Comparison of ENCODE assay signal across 23 cellular contexts in the genomic region with DNA sequence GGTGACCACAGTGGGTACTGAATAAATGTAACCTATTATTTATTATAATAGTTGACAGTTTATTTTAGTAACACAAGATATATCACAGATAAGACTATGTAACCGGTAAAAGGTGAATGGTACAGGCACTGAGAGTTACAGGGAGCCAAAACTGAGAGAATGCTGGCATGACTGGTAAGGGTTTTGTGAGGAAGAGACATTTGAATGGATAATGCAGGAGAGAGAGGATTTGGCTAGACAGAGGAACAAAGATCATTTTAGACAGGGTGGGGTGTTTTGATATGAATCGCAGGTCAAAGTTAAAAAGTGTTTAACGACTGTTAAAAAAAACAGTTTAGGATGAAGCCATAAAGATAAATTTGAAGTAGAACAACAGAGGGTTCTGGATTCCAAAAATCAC.
DNase-seq lines count a peak whose midpoint lies in the region; ATAC-seq and TF ChIP-seq lines count a peak whose summit lies in the region.
"Had no signal": no experiment of that assay in that cellular context is flagged by ENCODE, and none has a peak within 500 bp of the region (broad histone marks: within the 10 kb centered on the region; RNA-seq: fewer than 3 reads in every experiment).

No MANE protein-coding gene starts in this region.

- no peaks in the 10 kb centered on the region for H3K9me2 ChIP-seq in PC-3 (replicated peaks; ENCODE audit: low read length)

- H3K27me3 Mint-ChIP-seq in Caco-2 (ENCODE audit: insufficient read depth, unreplicated experiment) = no peaks in the 10 kb centered on the region
- H3K27me3 Mint-ChIP-seq in neural progenitor cell (ENCODE audit: insufficient read depth, low read depth) = no peaks in the 10 kb centered on the region
- H3K27me3 Mint-ChIP-seq: B cell; CD4-positive, alpha-beta T cell had no signal

- H3K4me1 ChIP-seq in right atrium auricular region = peaks cover 0 to 22% of the 10 kb centered on the region in 2 donors
- peaks cover 23% of the 10 kb centered on the region for H3K4me1 ChIP-seq in Caco-2
- H3K4me1 ChIP-seq in neural progenitor cell = peaks cover 8% of the 10 kb centered on the region
- H3K4me1 ChIP-seq in PC-3 (ENCODE audit: insufficient read depth, low read length) = no peaks in the 10 kb centered on the region

- H3K79me2 ChIP-seq in neural progenitor cell (ENCODE audit: low read depth) (no peaks in the 10 kb centered on the region), PC-3 (ENCODE audit: low read length) (no peaks in the 10 kb centered on the region)

- H3K9ac ChIP-seq in neural progenitor cell (no peak overlapping the region), PC-3 (ENCODE audit: low read length) (no peak overlapping the region)
- H3K9ac ChIP-seq: BLaER1 treated with 17β-estradiol and CSF1 and Interleukin-3, amounts not matched to agents 10 nM and 100 nM had no signal

- no peaks in the 10 kb centered on the region for H3K9me3 Mint-ChIP-seq in Caco-2 (ENCODE audit: unreplicated experiment)
- H3K9me3 Mint-ChIP-seq in neural progenitor cell = no peaks in the 10 kb centered on the region
- H3K9me3 Mint-ChIP-seq: CD4-positive, alpha-beta T cell; CD8-positive, alpha-beta T cell had no signal

- no peaks in the 10 kb centered on the region for H3F3A ChIP-seq in neural progenitor cell (ENCODE audit: low read depth)
- H3F3A ChIP-seq in PC-3 (ENCODE audit: low read length, unreplicated experiment) = no peaks in the 10 kb centered on the region

- H3K36me3 Mint-ChIP-seq in Caco-2 (ENCODE audit: insufficient read depth, unreplicated experiment) (no peaks in the 10 kb centered on the region), neural progenitor cell (no peaks in the 10 kb centered on the region)

- H3K4me2 ChIP-seq in neural progenitor cell (no peak overlapping the region), PC-3 (ENCODE audit: low read length) (no peak overlapping the region)
- H3K4me2 ChIP-seq: A549; BLaER1 treated with 17β-estradiol and CSF1 and Interleukin-3, amounts not matched to agents 10 nM and 100 nM had no signal

- H3K4me1 Mint-ChIP-seq in Caco-2 (ENCODE audit: low read depth, unreplicated experiment) = peaks cover 14% of the 10 kb centered on the region
- H3K4me1 Mint-ChIP-seq in neural progenitor cell = no peaks in the 10 kb centered on the region

- H3K27me3 ChIP-seq in right atrium auricular region (no peaks in the 10 kb centered on the region), Caco-2 (replicated peaks; ENCODE audit: control insufficient read depth, insufficient read depth, low read length) (no peaks in the 10 kb centered on the region), neural progenitor cell (no peaks in the 10 kb centered on the region), PC-3 (ENCODE audit: low read length) (no peaks in the 10 kb centered on the region)
- H3K27me3 ChIP-seq: BLaER1 treated with 17β-estradiol and CSF1 and Interleukin-3, amounts not matched to agents 10 nM and 100 nM had no signal

- H3K4me3 ChIP-seq in right atrium auricular region (no peak overlapping the region), Caco-2 (ENCODE audit: low read depth, low read length) (no peak overlapping the region), neural progenitor cell (no peak overlapping the region), PC-3 (ENCODE audit: low read length) (no peak overlapping the region)
- H3K4me3 ChIP-seq: A549; BLaER1 treated with 17β-estradiol and CSF1 and Interleukin-3, amounts not matched to agents 10 nM and 100 nM; GM12878 had no signal

- ATAC-seq in left ventricle myocardium superior = peak; percentile 21
- ATAC-seq in left lobe of liver = peak; percentile 82
- no peak for ATAC-seq in PC-3
- ATAC-seq: A549; CD8-positive, alpha-beta T cell; GM12878 had no signal

- peak overlapping the region; percentile 41 for H3K27ac Mint-ChIP-seq in Caco-2 (ENCODE audit: unreplicated experiment)
- peak overlapping the region; percentile 4 for H3K27ac Mint-ChIP-seq in neural progenitor cell
- H3K27ac Mint-ChIP-seq: B cell; CD4-positive, alpha-beta T cell; CD8-positive, alpha-beta T cell had no signal

- CTCF ChIA-PET in Caco-2 (lab: Charles Lee) (no interaction called here), PC-3 (lab: Charles Lee) (no interaction called here)

- H4K20me1 ChIP-seq in neural progenitor cell (ENCODE audit: low read depth) = no peaks in the 10 kb centered on the region
- no peaks in the 10 kb centered on the region for H4K20me1 ChIP-seq in PC-3 (ENCODE audit: low read length)
- H4K20me1 ChIP-seq: BLaER1 treated with 17β-estradiol and CSF1 and Interleukin-3, amounts not matched to agents 10 nM and 100 nM had no signal

- BruUV-seq in Caco-2 (replicated peaks; lab: Mats Ljungman, UMichigan) = no TSS peak
- no TSS peak for BruUV-seq in PC-3 (replicated peaks; lab: Mats Ljungman, UMichigan)

- H3K9me3 ChIP-seq in right atrium auricular region (no peaks in the 10 kb centered on the region), Caco-2 (no peaks in the 10 kb centered on the region), neural progenitor cell (ENCODE audit: low read depth) (no peaks in the 10 kb centered on the region), PC-3 (ENCODE audit: low read length) (0 out of 2 replicates have a peak, but pooled peaks cover 4% of the 10 kb centered on the region)
- H3K9me3 ChIP-seq: A549; BLaER1 treated with 17β-estradiol and CSF1 and Interleukin-3, amounts not matched to agents 10 nM and 100 nM had no signal

- POLR2A ChIA-PET in Caco-2 (lab: Charles Lee) (no interaction called here), PC-3 (lab: Charles Lee; ENCODE audit: unreplicated experiment) (no interaction called here)

- H2AFZ ChIP-seq in neural progenitor cell (replicated peaks) = no peak overlapping the region
- no peak overlapping the region for H2AFZ ChIP-seq in PC-3 (ENCODE audit: low read length)

- intact Hi-C loops in left ventricle myocardium superior (cut with micrococcal nuclease) = no loop called here
- intact Hi-C loops in Caco-2 (cut with micrococcal nuclease; ENCODE audit: unreplicated experiment) = no loop called here
- intact Hi-C loops in PC-3 (cut with micrococcal nuclease) = no loop called here

- DNase-seq in left ventricle myocardium superior (no peak), right atrium auricular region (ENCODE audit: low spot score) (no peak), Caco-2 (no peak), left lobe of liver (ENCODE audit: low spot score) (no peak), neural progenitor cell (ENCODE audit: low spot score) (no peak), PC-3 (no peak)
- DNase-seq in activated CD4-positive, alpha-beta T cell treated with anti-CD3 and anti-CD28 coated beads for 1 hour = no peak
- DNase-seq: AML-193; CD4-positive, alpha-beta T cell; CD8-positive, alpha-beta T cell; DMS 273 treated with DMSO at 0.1 percent for 48 hours; DMS153; DMS53; DMS79; DND-41; EL; GDM1 had no signal

- H3K4me3 Mint-ChIP-seq in Caco-2 (ENCODE audit: unreplicated experiment) (no peak overlapping the region), neural progenitor cell (no peak overlapping the region)
- H3K4me3 Mint-ChIP-seq: B cell; CD4-positive, alpha-beta T cell; CD8-positive, alpha-beta T cell had no signal

- no peaks in the 10 kb centered on the region for H3K36me3 ChIP-seq in right atrium auricular region
- no peaks in the 10 kb centered on the region for H3K36me3 ChIP-seq in Caco-2 (ENCODE audit: control insufficient read depth, insufficient read depth, low read length)
- no peaks in the 10 kb centered on the region for H3K36me3 ChIP-seq in neural progenitor cell
- H3K36me3 ChIP-seq in PC-3 (ENCODE audit: low read depth, low read length) = no peaks in the 10 kb centered on the region
- H3K36me3 ChIP-seq: BLaER1 treated with 17β-estradiol and CSF1 and Interleukin-3, amounts not matched to agents 10 nM and 100 nM had no signal

- TF ChIP-seq CTCF in right atrium auricular region (IDR thresholded peaks at IDR 0.05) (no peak), Caco-2 (IDR thresholded peaks at IDR 0.05; ENCODE audit: insufficient read depth in 1 of 2, low read depth in 1 of 2, low read length in 1 of 2, severe bottlenecking in 1 of 2, unreplicated experiment in 1 of 2) (no peak), neural progenitor cell (IDR thresholded peaks at IDR 0.05) (no peak), PC-3 (conservative IDR thresholded peaks at IDR 0.05; ENCODE audit: low read depth, low read length) (no peak)

- H3K27ac ChIP-seq in right atrium auricular region (no peak overlapping the region), neural progenitor cell (no peak overlapping the region), PC-3 (ENCODE audit: low read length) (no peak overlapping the region)
- H3K27ac ChIP-seq: 22Rv1; A549; BLaER1 treated with 17β-estradiol and CSF1 and Interleukin-3, amounts not matched to agents 10 nM and 100 nM; C4-2B had no signal
